8 cellular contexts compared by ENCODE assay signal in the genomic region with DNA sequence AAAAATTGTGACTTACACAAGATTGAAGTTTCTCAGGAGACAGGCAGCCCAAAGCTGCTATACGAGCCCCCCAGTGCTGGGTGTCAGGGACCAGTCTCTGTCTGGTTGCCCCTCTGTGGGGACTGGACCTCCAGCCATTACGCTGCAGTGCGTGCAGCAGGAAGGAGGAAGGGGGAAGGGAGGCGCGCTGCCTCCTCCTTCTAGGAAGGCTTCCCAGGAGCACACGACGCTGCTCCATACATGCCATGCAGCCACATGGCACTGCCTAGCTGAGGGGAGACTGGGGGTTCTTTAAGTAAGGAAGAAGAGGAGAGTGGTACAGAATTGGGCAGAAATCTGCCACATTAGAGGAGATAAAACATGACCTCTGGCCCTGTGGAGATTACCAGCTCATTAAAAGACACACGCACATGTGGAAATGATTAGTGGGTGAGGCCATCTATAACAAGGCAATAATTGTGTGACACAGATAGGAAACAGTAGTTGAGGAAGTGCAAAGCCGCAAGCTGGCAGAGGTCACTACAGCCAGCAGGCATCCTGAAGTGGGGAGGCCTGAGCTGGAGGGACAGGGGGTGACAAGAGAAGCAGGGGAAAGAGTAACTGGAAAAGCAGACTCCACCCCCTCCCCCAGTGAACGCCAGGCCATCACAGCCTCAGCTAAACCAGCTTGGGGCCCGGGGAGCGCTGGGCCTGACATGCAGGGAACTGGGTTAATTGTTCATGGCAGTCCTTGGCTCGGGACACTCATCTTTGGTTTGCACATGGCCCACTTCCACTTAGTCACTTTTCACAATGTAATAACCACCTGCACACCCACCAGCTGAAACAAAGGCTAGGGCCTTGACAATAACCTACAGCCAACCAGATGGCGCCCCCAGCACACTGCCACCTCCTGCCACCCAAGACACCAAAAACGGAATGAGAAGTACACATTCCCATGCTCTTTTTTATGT. TPM values are rescaled to one million over a fixed set of nuclear protein-coding genes. Genes with fewer than 3 reads are reported as not detected.
DNase-seq lines count a peak whose midpoint lies in the region; ATAC-seq and TF ChIP-seq lines count a peak whose summit lies in the region.

No MANE protein-coding gene starts in this region.

- intact Hi-C loops in Caco-2 (cut with micrococcal nuclease; ENCODE audit: unreplicated experiment) = no loop called here
- intact Hi-C loops in activated CD8-positive, alpha-beta T cell treated with anti-CD3 and anti-CD28 coated beads for 36 hours (cut with micrococcal nuclease) = no loop called here

- peak; percentile 64 for ATAC-seq in activated CD8-positive, alpha-beta T cell treated with anti-CD3 and anti-CD28 coated beads for 36 hours
- peak; percentile 72 to 77 for ATAC-seq in natural killer cell treated with Interleukin-12 subunit alpha and Interleukin-12 subunit beta and Interleukin-15 and Interleukin-18, amount 100 ng/mL, for 72 hours
- ATAC-seq in GM18907 (IDR thresholded peaks at IDR 0.05; ENCODE audit: unreplicated experiment) (no peak), HG03175 (IDR thresholded peaks at IDR 0.05; ENCODE audit: unreplicated experiment) (no peak)

- H3K27ac ChIP-seq in HL-60 (replicated peaks) = peak overlapping the region; percentile 40

- POLR2A ChIA-PET in Caco-2 (lab: Charles Lee) = no interaction called here
- POLR2A ChIA-PET in activated CD8-positive, alpha-beta T cell treated with anti-CD3 and anti-CD28 coated beads for 36 hours (lab: Charles Lee) = interaction anchor here (0.8 to 12.8 kb wide), 12 partner anchors 11 to 132 kb away, joined by 3 to 167 read pairs (median 4); partner anchors contain the start of genes CCDC88C and PPP4R3A

- no peaks in the 10 kb centered on the region for H3K4me1 ChIP-seq in Caco-2

- H3K27me3 ChIP-seq in Caco-2 (replicated peaks; ENCODE audit: control insufficient read depth, insufficient read depth, low read length) (no peaks in the 10 kb centered on the region), HL-60 (ENCODE audit: insufficient read depth, poor library complexity, severe bottlenecking) (no peaks in the 10 kb centered on the region)

- H3K9me3 Mint-ChIP-seq in Caco-2 (ENCODE audit: unreplicated experiment) = no peaks in the 10 kb centered on the region
- no peaks in the 10 kb centered on the region for H3K9me3 Mint-ChIP-seq in activated CD8-positive, alpha-beta T cell treated with anti-CD3 and anti-CD28 coated beads for 36 hours
- H3K9me3 Mint-ChIP-seq in natural killer cell treated with Interleukin-12 subunit alpha and Interleukin-12 subunit beta and Interleukin-15 and Interleukin-18, amount 100 ng/mL, for 72 hours = no peaks in the 10 kb centered on the region

- H3K4me1 Mint-ChIP-seq in Caco-2 (ENCODE audit: low read depth, unreplicated experiment) = peaks cover 9% of the 10 kb centered on the region
- H3K4me1 Mint-ChIP-seq in activated CD8-positive, alpha-beta T cell treated with anti-CD3 and anti-CD28 coated beads for 36 hours (ENCODE audit: low read depth) = peaks cover 100% of the 10 kb centered on the region
- H3K4me1 Mint-ChIP-seq in natural killer cell treated with Interleukin-12 subunit alpha and Interleukin-12 subunit beta and Interleukin-15 and Interleukin-18, amount 100 ng/mL, for 72 hours (ENCODE audit: low read depth in 2 of 2) = peaks cover 94 to 98% of the 10 kb centered on the region in 2 donors

- no peak for DNase-seq in Caco-2
- peak; percentile 63 to 77 for DNase-seq in HL-60 (ENCODE audit: low read depth in 1 of 2, low spot score in 1 of 2)
- DNase-seq in activated CD8-positive, alpha-beta T cell treated with anti-CD3 and anti-CD28 coated beads for 36 hours = peak; percentile 85
- peak; percentile 82 for DNase-seq in natural killer cell treated with Interleukin-12 subunit alpha and Interleukin-12 subunit beta and Interleukin-15 and Interleukin-18, amount 100 ng/mL, for 72 hours (ENCODE audit: low spot score)
- DNase-seq in Ammon's horn (ENCODE audit: low spot score) = no peak
- DNase-seq in NCI-H2029 (lab: John Stamatoyannopoulos, UW) = no peak

- no peak overlapping the region for H3K4me3 Mint-ChIP-seq in Caco-2 (ENCODE audit: unreplicated experiment)
- peak overlapping the region; percentile 7 for H3K4me3 Mint-ChIP-seq in activated CD8-positive, alpha-beta T cell treated with anti-CD3 and anti-CD28 coated beads for 36 hours
- peak overlapping the region; percentile 79 for H3K4me3 Mint-ChIP-seq in natural killer cell treated with Interleukin-12 subunit alpha and Interleukin-12 subunit beta and Interleukin-15 and Interleukin-18, amount 100 ng/mL, for 72 hours

- peak overlapping the region; percentile 21 for H3K27ac Mint-ChIP-seq in Caco-2 (ENCODE audit: unreplicated experiment)
- peak overlapping the region; percentile 90 for H3K27ac Mint-ChIP-seq in activated CD8-positive, alpha-beta T cell treated with anti-CD3 and anti-CD28 coated beads for 36 hours
- peak overlapping the region; percentile 96 for H3K27ac Mint-ChIP-seq in natural killer cell treated with Interleukin-12 subunit alpha and Interleukin-12 subunit beta and Interleukin-15 and Interleukin-18, amount 100 ng/mL, for 72 hours

- no peaks in the 10 kb centered on the region for H3K36me3 Mint-ChIP-seq in Caco-2 (ENCODE audit: insufficient read depth, unreplicated experiment)
- peaks cover 38% of the 10 kb centered on the region for H3K36me3 Mint-ChIP-seq in activated CD8-positive, alpha-beta T cell treated with anti-CD3 and anti-CD28 coated beads for 36 hours (ENCODE audit: low read depth)
- H3K36me3 Mint-ChIP-seq in natural killer cell treated with Interleukin-12 subunit alpha and Interleukin-12 subunit beta and Interleukin-15 and Interleukin-18, amount 100 ng/mL, for 72 hours = peaks cover 4% of the 10 kb centered on the region

- no peaks in the 10 kb centered on the region for H3K27me3 Mint-ChIP-seq in Caco-2 (ENCODE audit: insufficient read depth, unreplicated experiment)
- H3K27me3 Mint-ChIP-seq in activated CD8-positive, alpha-beta T cell treated with anti-CD3 and anti-CD28 coated beads for 36 hours = no peaks in the 10 kb centered on the region
- H3K27me3 Mint-ChIP-seq in natural killer cell treated with Interleukin-12 subunit alpha and Interleukin-12 subunit beta and Interleukin-15 and Interleukin-18, amount 100 ng/mL, for 72 hours = no peaks in the 10 kb centered on the region

- CTCF ChIA-PET in Caco-2 (lab: Charles Lee) = no interaction called here
- CTCF ChIA-PET in activated CD8-positive, alpha-beta T cell treated with anti-CD3 and anti-CD28 coated beads for 36 hours (lab: Charles Lee) = interaction anchor here (0.7 to 11.1 kb wide), 13 partner anchors 8 to 62 kb away, joined by 3 to 88 read pairs (median 5); partner anchors contain the start of gene CCDC88C

- BruUV-seq in Caco-2 (replicated peaks; lab: Mats Ljungman, UMichigan) = no TSS peak

- no peaks in the 10 kb centered on the region for H3K9me3 ChIP-seq in Caco-2

- no peak overlapping the region for H3K4me3 ChIP-seq in Caco-2 (ENCODE audit: low read depth, low read length)
- no peak overlapping the region for H3K4me3 ChIP-seq in HL-60 (replicated peaks; ENCODE audit: insufficient read depth, low read length)

- TF ChIP-seq CTCF in Caco-2 (IDR thresholded peaks at IDR 0.05; ENCODE audit: insufficient read depth in 1 of 2, low read depth in 1 of 2, low read length in 1 of 2, severe bottlenecking in 1 of 2, unreplicated experiment in 1 of 2) (no peak), HL-60 (IDR thresholded peaks at IDR 0.05; ENCODE audit: insufficient read depth, low read length) (no peak)
- TF ChIP-seq CTCF in activated CD8-positive, alpha-beta T cell treated with anti-CD3 and anti-CD28 coated beads for 36 hours (IDR thresholded peaks at IDR 0.05) = no peak

- no peaks in the 10 kb centered on the region for H3K36me3 ChIP-seq in Caco-2 (ENCODE audit: control insufficient read depth, insufficient read depth, low read length)

RNA-seq across cellular contexts. Expression of gene CCDC88C, which starts 39.6 kb away (rescaled TPM):
- 26.9 and 29.8 TPM in 2 replicates for total RNA-seq in Caco-2 (2022)
- 10 to 100 TPM; 83.6 to 87.8 TPM for total RNA-seq in activated CD8-positive, alpha-beta T cell treated with anti-CD3 and anti-CD28 coated beads for 36 hours
- 100 to 1,000 TPM; 103 to 175 TPM for total RNA-seq in natural killer cell treated with Interleukin-12 subunit alpha and Interleukin-12 subunit beta and Interleukin-15 and Interleukin-18, amount 100 ng/mL, for 72 hours

Comparison
In these comparisons a context has a peak if more than half of its experiments do, and no peak if none do; other contexts are left out.
1. DNase-seq: peak in HL-60 (2 of 2), activated CD8-positive, alpha-beta T cell treated with anti-CD3 and anti-CD28 coated beads for 36 hours (single experiment) and natural killer cell treated with Interleukin-12 subunit alpha and Interleukin-12 subunit beta and Interleukin-15 and Interleukin-18, amount 100 ng/mL, for 72 hours (single experiment); none in Caco-2 (0 of 2), Ammon's horn (single experiment) and NCI-H2029 (single experiment).
2. H3K27ac Mint-ChIP-seq: peak in every context shown above with its lines; median percentile 96 in natural killer cell treated with Interleukin-12 subunit alpha and Interleukin-12 subunit beta and Interleukin-15 and Interleukin-18, amount 100 ng/mL, for 72 hours; 90 in activated CD8-positive, alpha-beta T cell treated with anti-CD3 and anti-CD28 coated beads for 36 hours; 21 in Caco-2.
3. ATAC-seq: peak in activated CD8-positive, alpha-beta T cell treated with anti-CD3 and anti-CD28 coated beads for 36 hours (single experiment) and natural killer cell treated with Interleukin-12 subunit alpha and Interleukin-12 subunit beta and Interleukin-15 and Interleukin-18, amount 100 ng/mL, for 72 hours (2 of 2); none in GM18907 (single experiment) and HG03175 (single experiment).